Comparison of ENCODE assay signal across 16 cellular contexts in the genomic region with DNA sequence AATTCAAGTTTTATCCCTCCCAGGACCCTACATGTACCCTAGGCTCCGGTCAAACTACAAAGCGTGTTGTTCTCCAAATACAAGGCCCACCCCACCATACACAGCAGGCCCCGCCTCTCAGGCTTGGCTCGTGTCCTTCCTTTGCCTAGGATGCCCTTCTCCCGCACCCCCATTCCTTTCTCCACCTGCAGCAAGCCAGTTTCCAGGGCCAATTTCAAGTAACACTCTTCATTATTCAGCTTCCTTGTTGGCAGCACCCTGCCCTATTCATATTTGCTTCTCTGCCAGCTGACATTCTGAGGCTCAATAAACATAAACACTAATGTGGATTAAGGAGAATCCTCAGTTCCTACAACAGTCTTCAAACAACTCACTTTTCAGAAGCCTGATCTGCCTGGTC. TPM values are rescaled to one million over a fixed set of nuclear protein-coding genes. Genes with fewer than 3 reads are reported as not detected.
"Had no signal": no experiment of that assay in that cellular context is flagged by ENCODE, and none has a peak within 500 bp of the region (broad histone marks: within the 10 kb centered on the region; RNA-seq: fewer than 3 reads in every experiment).

No MANE protein-coding gene starts in this region.

- H3K27me3 ChIP-seq: sigmoid colon had no signal

- DNase-seq: activated CD4-positive, alpha-beta T cell treated with anti-CD3 and anti-CD28 coated beads, Interleukin-2, amount 50 U/mL, for 1 hour; activated CD4-positive, CD25-positive, alpha-beta regulatory T cell; activated naive CD4-positive, alpha-beta T cell treated with anti-CD3 and anti-CD28 coated beads, Interleukin-2, amount 10 ng/mL, durations not matched to agents 7 days and 5 days; activated T-cell treated with anti-CD3 and anti-CD28 coated beads for 4 hours; caudate nucleus; effector CD4-positive, alpha-beta T cell; foreskin melanocyte; head of caudate nucleus; midbrain; naive thymus-derived CD8-positive, alpha-beta T cell; psoas muscle; sigmoid colon; stimulated activated CD4-positive, alpha-beta T cell treated with anti-CD3 and anti-CD28 coated beads, Interleukin-12 subunit alpha, Interleukin-12 subunit beta, amount 100 ng/mL, for 4 hours; stimulated activated naive CD8-positive, alpha-beta T cell treated with anti-CD3 and anti-CD28 coated beads, Interleukin-15, Interleukin-2, amounts not matched to agents 100 U/mL and 50 U/mL, for 24 hours had no signal

- H3K4me3 ChIP-seq: coronary artery, psoas muscle, sigmoid colon, thoracic aorta had no signal

- ATAC-seq: naive thymus-derived CD8-positive, alpha-beta T cell; psoas muscle; stimulated activated naive CD8-positive, alpha-beta T cell treated with anti-CD3 and anti-CD28 coated beads, Interleukin-15, Interleukin-2, amounts not matched to agents 100 U/mL and 50 U/mL, for 24 hours had no signal

- H3K27ac ChIP-seq: coronary artery, psoas muscle, sigmoid colon, thoracic aorta had no signal

- H3K36me3 ChIP-seq: sigmoid colon, thoracic aorta had no signal

- H3K9me3 ChIP-seq: psoas muscle, sigmoid colon, thoracic aorta had no signal

RNA-seq across cellular contexts. Expression of a gene that starts 31.7 kb away (rescaled TPM):
- total RNA-seq: naive thymus-derived CD8-positive, alpha-beta T cell had no signal
